ENCODE assay signal across 1 cellular context in genomic region chr3:37892917-37893595, GRCh38.
TF ChIP-seq lines count a peak whose summit lies in the region.

No MANE protein-coding gene starts in this region.

TF ChIP-seq in HepG2, 621 proteins besides CTCF, POLR2A, EP300 and RAD21 (continued from another document and continues in another):
- TF ChIP-seq AHDC1 (CRISPR knock-in tag; IDR thresholded peaks at IDR 0.05; ENCODE audit: borderline replicate concordance) = peak; percentile 59; the same call in 1 of the 2 replicates
- TF ChIP-seq ZNF816 (CRISPR knock-in tag; IDR thresholded peaks at IDR 0.05; ENCODE audit: borderline replicate concordance) = no peak; the same call in 1 of the 2 replicates
- TF ChIP-seq MEIS2 (CRISPR knock-in tag; IDR thresholded peaks at IDR 0.05) = peak; percentile 61; the same call in 1 of the 2 replicates
- TF ChIP-seq ZNF569 (CRISPR knock-in tag; IDR thresholded peaks at IDR 0.05; ENCODE audit: borderline replicate concordance) = no peak
- no peak for TF ChIP-seq STAT6 (CRISPR knock-in tag; IDR thresholded peaks at IDR 0.05; ENCODE audit: borderline replicate concordance)
- TF ChIP-seq ZNF367 (CRISPR knock-in tag; IDR thresholded peaks at IDR 0.05; ENCODE audit: borderline replicate concordance) = no peak
- TF ChIP-seq HDAC2 (CRISPR knock-in tag; IDR thresholded peaks at IDR 0.05) = peak; percentile 93
- no peak for TF ChIP-seq KAT2B (IDR thresholded peaks at IDR 0.05; ENCODE audit: borderline replicate concordance, low read depth, low read length)
- no peak for TF ChIP-seq TOPORS (CRISPR knock-in tag; IDR thresholded peaks at IDR 0.05)
- peak; percentile 73; the same call in 1 of the 2 replicates for TF ChIP-seq ZNF264 (CRISPR knock-in tag; IDR thresholded peaks at IDR 0.05)
- TF ChIP-seq ZBTB10 (CRISPR knock-in tag; IDR thresholded peaks at IDR 0.05; ENCODE audit: borderline replicate concordance) = no peak
- TF ChIP-seq SUZ12 (IDR thresholded peaks at IDR 0.05; ENCODE audit: low read depth, low read length) = no peak
- TF ChIP-seq ZKSCAN8 (CRISPR knock-in tag; IDR thresholded peaks at IDR 0.05; ENCODE audit: borderline replicate concordance) = 0 out of 2 replicates have a peak, but pooled peaks have one; percentile 77
- TF ChIP-seq XRCC5 (optimal IDR thresholded peaks at IDR 0.05; ENCODE audit: low read length) = peak; percentile 63
- 0 out of 2 replicates have a peak, but pooled peaks have one; percentile 48 for TF ChIP-seq NAIF1 (CRISPR knock-in tag; IDR thresholded peaks at IDR 0.05; ENCODE audit: borderline replicate concordance)
- TF ChIP-seq CREM (IDR thresholded peaks at IDR 0.05) = no peak
- no peak for TF ChIP-seq CREM (CRISPR knock-in tag; IDR thresholded peaks at IDR 0.05)
- no peak for TF ChIP-seq ZFP41 (CRISPR knock-in tag; IDR thresholded peaks at IDR 0.05; ENCODE audit: borderline replicate concordance)
- TF ChIP-seq EZH2 (conservative IDR thresholded peaks at IDR 0.05; ENCODE audit: low read depth, low read length) = no peak
- peak; percentile 91; the same call in 1 of the 2 replicates for TF ChIP-seq CBX5 (CRISPR knock-in tag; IDR thresholded peaks at IDR 0.05; ENCODE audit: borderline replicate concordance)
- TF ChIP-seq ZNF484 (CRISPR knock-in tag; IDR thresholded peaks at IDR 0.05; ENCODE audit: borderline replicate concordance, low read depth) = no peak
- TF ChIP-seq ZNF761 (CRISPR knock-in tag; conservative IDR thresholded peaks at IDR 0.05) = 0 out of 2 replicates have a peak, but pooled peaks have one; percentile 36
- TF ChIP-seq ZNF776 (CRISPR knock-in tag; IDR thresholded peaks at IDR 0.05) = no peak
- TF ChIP-seq ZMYM4 (CRISPR knock-in tag; IDR thresholded peaks at IDR 0.05) = peak; percentile 86
- no peak for TF ChIP-seq ARNT2 (CRISPR knock-in tag; IDR thresholded peaks at IDR 0.05; ENCODE audit: low read depth)
- TF ChIP-seq, protein P1, sequence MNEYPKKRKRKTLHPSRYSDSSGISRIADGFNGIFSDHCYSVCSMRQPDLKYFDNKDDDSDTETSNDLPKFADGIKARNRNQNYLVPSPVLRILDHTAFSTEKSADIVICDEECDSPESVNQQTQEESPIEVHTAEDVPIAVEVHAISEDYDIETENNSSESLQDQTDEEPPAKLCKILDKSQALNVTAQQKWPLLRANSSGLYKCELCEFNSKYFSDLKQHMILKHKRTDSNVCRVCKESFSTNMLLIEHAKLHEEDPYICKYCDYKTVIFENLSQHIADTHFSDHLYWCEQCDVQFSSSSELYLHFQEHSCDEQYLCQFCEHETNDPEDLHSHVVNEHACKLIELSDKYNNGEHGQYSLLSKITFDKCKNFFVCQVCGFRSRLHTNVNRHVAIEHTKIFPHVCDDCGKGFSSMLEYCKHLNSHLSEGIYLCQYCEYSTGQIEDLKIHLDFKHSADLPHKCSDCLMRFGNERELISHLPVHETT (CRISPR knock-in tag; conservative IDR thresholded peaks at IDR 0.05) = 0 out of 2 replicates have a peak, but pooled peaks have one; percentile 47
- TF ChIP-seq BRCA1 (CRISPR knock-in tag; IDR thresholded peaks at IDR 0.05) = no peak
- TF ChIP-seq RNF2 (conservative IDR thresholded peaks at IDR 0.05; ENCODE audit: low read depth) = no peak
- TF ChIP-seq HIC2 (CRISPR knock-in tag; IDR thresholded peaks at IDR 0.05; ENCODE audit: low read depth) = peak; percentile 42; the same call in 1 of the 2 replicates
- TF ChIP-seq, protein P2, sequence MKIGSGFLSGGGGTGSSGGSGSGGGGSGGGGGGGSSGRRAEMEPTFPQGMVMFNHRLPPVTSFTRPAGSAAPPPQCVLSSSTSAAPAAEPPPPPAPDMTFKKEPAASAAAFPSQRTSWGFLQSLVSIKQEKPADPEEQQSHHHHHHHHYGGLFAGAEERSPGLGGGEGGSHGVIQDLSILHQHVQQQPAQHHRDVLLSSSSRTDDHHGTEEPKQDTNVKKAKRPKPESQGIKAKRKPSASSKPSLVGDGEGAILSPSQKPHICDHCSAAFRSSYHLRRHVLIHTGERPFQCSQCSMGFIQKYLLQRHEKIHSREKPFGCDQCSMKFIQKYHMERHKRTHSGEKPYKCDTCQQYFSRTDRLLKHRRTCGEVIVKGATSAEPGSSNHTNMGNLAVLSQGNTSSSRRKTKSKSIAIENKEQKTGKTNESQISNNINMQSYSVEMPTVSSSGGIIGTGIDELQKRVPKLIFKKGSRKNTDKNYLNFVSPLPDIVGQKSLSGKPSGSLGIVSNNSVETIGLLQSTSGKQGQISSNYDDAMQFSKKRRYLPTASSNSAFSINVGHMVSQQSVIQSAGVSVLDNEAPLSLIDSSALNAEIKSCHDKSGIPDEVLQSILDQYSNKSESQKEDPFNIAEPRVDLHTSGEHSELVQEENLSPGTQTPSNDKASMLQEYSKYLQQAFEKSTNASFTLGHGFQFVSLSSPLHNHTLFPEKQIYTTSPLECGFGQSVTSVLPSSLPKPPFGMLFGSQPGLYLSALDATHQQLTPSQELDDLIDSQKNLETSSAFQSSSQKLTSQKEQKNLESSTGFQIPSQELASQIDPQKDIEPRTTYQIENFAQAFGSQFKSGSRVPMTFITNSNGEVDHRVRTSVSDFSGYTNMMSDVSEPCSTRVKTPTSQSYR (CRISPR knock-in tag; IDR thresholded peaks at IDR 0.05; ENCODE audit: borderline replicate concordance) = peak; percentile 60; the same call in 1 of the 2 replicates
- TF ChIP-seq PHF5A (CRISPR knock-in tag; IDR thresholded peaks at IDR 0.05; ENCODE audit: low read depth, unreplicated experiment) = no peak
- TF ChIP-seq GABPB1 (CRISPR knock-in tag; IDR thresholded peaks at IDR 0.05) = peak; percentile 68
- TF ChIP-seq ZFP36L2 (CRISPR knock-in tag; IDR thresholded peaks at IDR 0.05) = no peak
- TF ChIP-seq RAD51 (IDR thresholded peaks at IDR 0.05; ENCODE audit: borderline replicate concordance) = no peak
- TF ChIP-seq ZNF574 (CRISPR knock-in tag; IDR thresholded peaks at IDR 0.05) = peak; percentile 73
- TF ChIP-seq TCF7L2 (IDR thresholded peaks at IDR 0.05; ENCODE audit: low read depth, low read length) = no peak
- no peak for TF ChIP-seq ZBTB1 (CRISPR knock-in tag; IDR thresholded peaks at IDR 0.05; ENCODE audit: borderline replicate concordance)
- TF ChIP-seq ZSCAN9 (CRISPR knock-in tag; IDR thresholded peaks at IDR 0.05; ENCODE audit: borderline replicate concordance) = no peak; the same call in 1 of the 2 replicates
